In the genomic region with DNA sequence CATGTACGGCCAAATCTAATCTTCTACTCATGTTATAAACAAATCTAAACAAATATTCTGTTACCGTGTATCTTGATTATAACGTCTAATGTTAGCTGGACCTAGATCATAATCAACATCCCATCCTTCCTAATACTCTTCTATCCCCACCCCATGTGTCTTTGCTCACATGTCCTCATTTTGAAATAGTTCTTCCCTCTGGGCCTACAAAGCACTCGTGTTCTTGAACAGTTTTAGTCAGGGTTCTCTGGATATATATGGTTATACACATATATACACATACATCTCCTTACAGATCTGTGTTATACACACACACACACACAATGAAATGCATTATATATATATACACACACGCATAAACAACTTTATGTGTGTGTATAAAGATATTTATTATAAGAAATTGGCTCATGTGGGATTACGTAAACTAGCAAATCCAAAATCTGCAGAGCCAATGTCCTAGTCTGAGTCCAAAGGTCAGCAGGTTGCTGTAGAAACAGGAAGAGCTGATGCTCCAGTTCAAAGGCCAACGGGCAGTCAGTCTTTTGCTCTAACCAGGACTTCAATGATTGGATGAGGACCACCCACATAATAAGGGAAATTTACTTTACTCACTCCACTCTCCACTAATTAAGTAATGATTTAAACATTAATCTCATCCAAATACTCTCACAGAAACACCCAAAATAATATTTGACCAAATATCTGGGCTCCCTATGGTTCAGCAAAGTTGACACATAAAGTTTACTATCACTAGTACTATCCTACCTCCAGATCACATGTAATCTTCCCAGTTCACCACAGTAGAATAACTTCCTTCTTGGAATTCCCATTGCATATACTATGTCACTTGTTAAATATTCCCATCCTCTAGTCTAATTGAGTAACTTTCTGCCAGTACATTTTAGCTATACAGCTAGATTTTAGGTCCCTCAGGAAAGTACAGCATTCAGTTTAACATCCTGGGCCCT, we compare ENCODE assay signal across 2 cellular contexts.
TF ChIP-seq lines count a peak whose summit lies in the region.

No MANE protein-coding gene starts in this region.

TF ChIP-seq in H1, 55 proteins besides CTCF, POLR2A, EP300 and RAD21:
- TF ChIP-seq TBP (IDR thresholded peaks at IDR 0.05; ENCODE audit: low read depth, low read length) (no peak), SIN3A (conservative IDR thresholded peaks at IDR 0.05 in 1 of 2, IDR thresholded peaks at IDR 0.05 in 1 of 2; ENCODE audit: low read depth in 1 of 2, low read length in 2 of 2) (no peak), SP4 (IDR thresholded peaks at IDR 0.05; ENCODE audit: low read length) (no peak), GTF2F1 (IDR thresholded peaks at IDR 0.05; ENCODE audit: borderline replicate concordance, low read depth, low read length) (no peak), EZH2 (IDR thresholded peaks at IDR 0.05; ENCODE audit: low read depth, low read length, severe bottlenecking) (no peak), TAF1 (IDR thresholded peaks at IDR 0.05; ENCODE audit: low read depth, low read length) (no peak), TAF7 (optimal IDR thresholded peaks at IDR 0.05; ENCODE audit: borderline replicate concordance, low read depth, low read length) (no peak), HDAC2 (IDR thresholded peaks at IDR 0.05; ENCODE audit: borderline replicate concordance in 1 of 2, low read depth in 2 of 2, low read length in 2 of 2) (no peak), FOSL1 (IDR thresholded peaks at IDR 0.05; ENCODE audit: insufficient read depth, low read depth, low read length) (no peak)

TF ChIP-seq in HepG2, 621 proteins besides CTCF, POLR2A, EP300 and RAD21:
- peak; percentile 67; the same call in 1 of the 2 replicates for TF ChIP-seq HNF4G (IDR thresholded peaks at IDR 0.05; ENCODE audit: borderline replicate concordance, low read depth, low read length)
- TF ChIP-seq HNF4G (CRISPR knock-in tag; IDR thresholded peaks at IDR 0.05; ENCODE audit: borderline replicate concordance, low read depth) = no peak
- TF ChIP-seq SPEN (CRISPR knock-in tag; IDR thresholded peaks at IDR 0.05; ENCODE audit: low read depth) = no peak
- TF ChIP-seq HNF4A (CRISPR knock-in tag; IDR thresholded peaks at IDR 0.05) = peak; percentile 73
